14 cellular contexts compared by ENCODE assay signal in genomic region chr5:447501-447900, GRCh38. TPM values are rescaled to one million over a fixed set of nuclear protein-coding genes. Genes with fewer than 3 reads are reported as not detected.
DNase-seq lines count a peak whose midpoint lies in the region; ATAC-seq and TF ChIP-seq lines count a peak whose summit lies in the region.
"Had no signal": no experiment of that assay in that cellular context is flagged by ENCODE, and none has a peak within 500 bp of the region (broad histone marks: within the 10 kb centered on the region; RNA-seq: fewer than 3 reads in every experiment).

No MANE protein-coding gene starts in this region.

- peaks cover 32% of the 10 kb centered on the region for H3K4me1 Mint-ChIP-seq in T-helper 1 cell treated with Interleukin-12 subunit alpha and Interleukin-12 subunit beta and Interleukin-4 antibody, amounts not matched to agents 30 μg/mL and 1 μg/mL, for 36 hours (ENCODE audit: low read depth)
- H3K4me1 Mint-ChIP-seq in activated B cell treated with CpG ODN at 0.5 μM for 24 hours = peaks cover 29% of the 10 kb centered on the region
- H3K4me1 Mint-ChIP-seq in stimulated activated effector memory CD8-positive, alpha-beta T cell treated with anti-CD3 and anti-CD28 coated beads, Interleukin-12 subunit alpha, Interleukin-12 subunit beta, amount 100 ng/mL, for 72 hours = peaks cover 65% of the 10 kb centered on the region
- H3K4me1 Mint-ChIP-seq in glutamatergic neuron (ENCODE audit: low read depth, unreplicated experiment) = peaks cover 7% of the 10 kb centered on the region

- intact Hi-C loops in activated B cell treated with CpG ODN at 0.5 μM for 24 hours (cut with micrococcal nuclease) (loop anchor here (2.0 to 5.0 kb wide), 4 partner anchors 17 to 455 kb away; no protein-coding TSS in a partner anchor), left ventricle myocardium superior (cut with micrococcal nuclease) (no loop called here)

- no peaks in the 10 kb centered on the region for H3K27me3 Mint-ChIP-seq in T-helper 1 cell treated with Interleukin-12 subunit alpha and Interleukin-12 subunit beta and Interleukin-4 antibody, amounts not matched to agents 30 μg/mL and 1 μg/mL, for 36 hours (ENCODE audit: low read depth)
- no peaks in the 10 kb centered on the region for H3K27me3 Mint-ChIP-seq in activated B cell treated with CpG ODN at 0.5 μM for 24 hours
- peaks cover 2% of the 10 kb centered on the region for H3K27me3 Mint-ChIP-seq in glutamatergic neuron (ENCODE audit: unreplicated experiment)
- H3K27me3 Mint-ChIP-seq: activated CD8-positive, alpha-beta T cell treated with anti-CD3 and anti-CD28 coated beads for 36 hours; natural killer cell treated with Interleukin-12 subunit alpha and Interleukin-12 subunit beta and Interleukin-15 and Interleukin-18, amount 100 ng/mL, for 72 hours; stimulated activated naive CD8-positive, alpha-beta T cell treated with anti-CD3 and anti-CD28 coated beads, Interleukin-15, amount 100 ng/mL, for 72 hours had no signal

- H3K36me3 Mint-ChIP-seq in T-helper 1 cell treated with Interleukin-12 subunit alpha and Interleukin-12 subunit beta and Interleukin-4 antibody, amounts not matched to agents 30 μg/mL and 1 μg/mL, for 36 hours (ENCODE audit: low read depth) = peaks cover 60% of the 10 kb centered on the region
- H3K36me3 Mint-ChIP-seq in activated B cell treated with CpG ODN at 0.5 μM for 24 hours (ENCODE audit: low read depth) = peaks cover 74% of the 10 kb centered on the region
- peaks cover 96% of the 10 kb centered on the region for H3K36me3 Mint-ChIP-seq in stimulated activated effector memory CD8-positive, alpha-beta T cell treated with anti-CD3 and anti-CD28 coated beads, Interleukin-12 subunit alpha, Interleukin-12 subunit beta, amount 100 ng/mL, for 72 hours
- peaks cover 24% of the 10 kb centered on the region for H3K36me3 Mint-ChIP-seq in glutamatergic neuron (ENCODE audit: unreplicated experiment)

- H3K27ac Mint-ChIP-seq in T-helper 1 cell treated with Interleukin-12 subunit alpha and Interleukin-12 subunit beta and Interleukin-4 antibody, amounts not matched to agents 30 μg/mL and 1 μg/mL, for 36 hours = peak overlapping the region; percentile 45
- no peak overlapping the region for H3K27ac Mint-ChIP-seq in activated B cell treated with CpG ODN at 0.5 μM for 24 hours
- H3K27ac Mint-ChIP-seq in stimulated activated effector memory CD8-positive, alpha-beta T cell treated with anti-CD3 and anti-CD28 coated beads, Interleukin-12 subunit alpha, Interleukin-12 subunit beta, amount 100 ng/mL, for 72 hours = peak overlapping the region; percentile 32
- no peak overlapping the region for H3K27ac Mint-ChIP-seq in glutamatergic neuron (ENCODE audit: unreplicated experiment)
- H3K27ac Mint-ChIP-seq: T-helper 2 cell treated with Interferon-gamma antibody and Interleukin-4, amounts not matched to agents 5 μg/mL and 100 μg/mL, for 36 hours had no signal

- CTCF ChIA-PET in activated B cell treated with CpG ODN at 0.5 μM for 24 hours (lab: Charles Lee) = interaction anchor here (1.3 to 1.9 kb wide), 6 partner anchors 10 to 455 kb away, joined by 3 to 12 read pairs (median 6); no protein-coding TSS in a partner anchor

- POLR2A ChIA-PET in activated B cell treated with CpG ODN at 0.5 μM for 24 hours (lab: Charles Lee) = interaction anchor here (1.0 to 1.5 kb wide), 2 partner anchors 26 to 165 kb away, joined by 3 to 5 read pairs; no protein-coding TSS in a partner anchor

- DNase-seq in T-helper 1 cell (no peak), activated B cell treated with CpG ODN at 0.5 μM for 24 hours (peak; percentile 10), left ventricle myocardium superior (peak; percentile 21), glutamatergic neuron (no peak), HK-2 (ENCODE audit: unreplicated experiment) (no peak), epidermal melanocyte (ENCODE audit: insufficient read length, low spot score) (no peak)
- no peak for DNase-seq in stimulated activated effector memory CD8-positive, alpha-beta T cell treated with anti-CD3 and anti-CD28 coated beads, Interleukin-12 subunit alpha, Interleukin-12 subunit beta, amount 100 ng/mL, for 72 hours (ENCODE audit: low spot score in 2 of 2)
- DNase-seq: activated CD8-positive, alpha-beta T cell treated with anti-CD3 and anti-CD28 coated beads for 36 hours; NCI-H187 treated with DMSO at 0.1 percent for 48 hours; stimulated activated CD4-positive, alpha-beta T cell treated with anti-CD3 and anti-CD28 coated beads, Interleukin-2, amount 100 ng/mL, for 48 hours; stimulated activated naive CD8-positive, alpha-beta T cell treated with anti-CD3 and anti-CD28 coated beads, Interleukin-15, amount 100 ng/mL, for 72 hours had no signal

- ATAC-seq in activated B cell treated with CpG ODN at 0.5 μM for 24 hours (ENCODE audit: low read depth) = no peak
- ATAC-seq in left ventricle myocardium superior = no peak
- ATAC-seq in stimulated activated effector memory CD8-positive, alpha-beta T cell treated with anti-CD3 and anti-CD28 coated beads, Interleukin-12 subunit alpha, Interleukin-12 subunit beta, amount 100 ng/mL, for 72 hours = no peak
- ATAC-seq: natural killer cell treated with Interleukin-12 subunit alpha and Interleukin-12 subunit beta and Interleukin-15 and Interleukin-18, amount 100 ng/mL, for 72 hours; stimulated activated naive CD8-positive, alpha-beta T cell treated with anti-CD3 and anti-CD28 coated beads, Interleukin-15, amount 100 ng/mL, for 72 hours had no signal

- H3K9me3 Mint-ChIP-seq in T-helper 1 cell treated with Interleukin-12 subunit alpha and Interleukin-12 subunit beta and Interleukin-4 antibody, amounts not matched to agents 30 μg/mL and 1 μg/mL, for 36 hours = peaks cover 24% of the 10 kb centered on the region
- H3K9me3 Mint-ChIP-seq in activated B cell treated with CpG ODN at 0.5 μM for 24 hours (peaks cover 13% of the 10 kb centered on the region), glutamatergic neuron (ENCODE audit: unreplicated experiment) (peaks cover 14% of the 10 kb centered on the region)
- peaks cover 8% of the 10 kb centered on the region for H3K9me3 Mint-ChIP-seq in stimulated activated effector memory CD8-positive, alpha-beta T cell treated with anti-CD3 and anti-CD28 coated beads, Interleukin-12 subunit alpha, Interleukin-12 subunit beta, amount 100 ng/mL, for 72 hours

- TF ChIP-seq CTCF in activated B cell treated with CpG ODN at 0.5 μM for 24 hours (IDR thresholded peaks at IDR 0.05) (no peak), glutamatergic neuron (IDR thresholded peaks at IDR 0.05; ENCODE audit: partially characterized antibody, unreplicated experiment) (no peak)

- no peak overlapping the region for H3K4me3 Mint-ChIP-seq in T-helper 1 cell treated with Interleukin-12 subunit alpha and Interleukin-12 subunit beta and Interleukin-4 antibody, amounts not matched to agents 30 μg/mL and 1 μg/mL, for 36 hours
- H3K4me3 Mint-ChIP-seq in activated B cell treated with CpG ODN at 0.5 μM for 24 hours (no peak overlapping the region), glutamatergic neuron (ENCODE audit: unreplicated experiment) (no peak overlapping the region)
- H3K4me3 Mint-ChIP-seq in stimulated activated effector memory CD8-positive, alpha-beta T cell treated with anti-CD3 and anti-CD28 coated beads, Interleukin-12 subunit alpha, Interleukin-12 subunit beta, amount 100 ng/mL, for 72 hours = no peak overlapping the region
- H3K4me3 Mint-ChIP-seq: activated CD8-positive, alpha-beta T cell treated with anti-CD3 and anti-CD28 coated beads for 36 hours; natural killer cell treated with Interleukin-12 subunit alpha and Interleukin-12 subunit beta and Interleukin-15 and Interleukin-18, amount 100 ng/mL, for 72 hours; stimulated activated naive CD8-positive, alpha-beta T cell treated with anti-CD3 and anti-CD28 coated beads, Interleukin-15, amount 100 ng/mL, for 72 hours; T-helper 2 cell treated with Interferon-gamma antibody and Interleukin-4, amounts not matched to agents 5 μg/mL and 100 μg/mL, for 36 hours had no signal

RNA-seq across cellular contexts. Expression of gene EXOC3, which starts 4.5 kb away (rescaled TPM):
- total RNA-seq in activated B cell treated with CpG ODN at 0.5 μM for 24 hours (75.9 and 79.6 TPM in 2 replicates), left ventricle myocardium superior (49.1 TPM), glutamatergic neuron (ENCODE audit: unreplicated experiment) (55.4 TPM)

Comparison
In these comparisons a context has a peak if more than half of its experiments do, and no peak if none do; other contexts are left out.
1. H3K27ac Mint-ChIP-seq: peak in T-helper 1 cell treated with Interleukin-12 subunit alpha and Interleukin-12 subunit beta and Interleukin-4 antibody, amounts not matched to agents 30 μg/mL and 1 μg/mL, for 36 hours (single experiment) and stimulated activated effector memory CD8-positive, alpha-beta T cell treated with anti-CD3 and anti-CD28 coated beads, Interleukin-12 subunit alpha, Interleukin-12 subunit beta, amount 100 ng/mL, for 72 hours (single experiment); none in activated B cell treated with CpG ODN at 0.5 μM for 24 hours (single experiment) and glutamatergic neuron (single experiment).
2. DNase-seq: peak in activated B cell treated with CpG ODN at 0.5 μM for 24 hours (single experiment) and left ventricle myocardium superior (single experiment); none in T-helper 1 cell (0 of 5), stimulated activated effector memory CD8-positive, alpha-beta T cell treated with anti-CD3 and anti-CD28 coated beads, Interleukin-12 subunit alpha, Interleukin-12 subunit beta, amount 100 ng/mL, for 72 hours (0 of 2), glutamatergic neuron (single experiment), HK-2 (single experiment) and epidermal melanocyte (single experiment).